ENCODE assay signal across 8 cellular contexts in the genomic region with DNA sequence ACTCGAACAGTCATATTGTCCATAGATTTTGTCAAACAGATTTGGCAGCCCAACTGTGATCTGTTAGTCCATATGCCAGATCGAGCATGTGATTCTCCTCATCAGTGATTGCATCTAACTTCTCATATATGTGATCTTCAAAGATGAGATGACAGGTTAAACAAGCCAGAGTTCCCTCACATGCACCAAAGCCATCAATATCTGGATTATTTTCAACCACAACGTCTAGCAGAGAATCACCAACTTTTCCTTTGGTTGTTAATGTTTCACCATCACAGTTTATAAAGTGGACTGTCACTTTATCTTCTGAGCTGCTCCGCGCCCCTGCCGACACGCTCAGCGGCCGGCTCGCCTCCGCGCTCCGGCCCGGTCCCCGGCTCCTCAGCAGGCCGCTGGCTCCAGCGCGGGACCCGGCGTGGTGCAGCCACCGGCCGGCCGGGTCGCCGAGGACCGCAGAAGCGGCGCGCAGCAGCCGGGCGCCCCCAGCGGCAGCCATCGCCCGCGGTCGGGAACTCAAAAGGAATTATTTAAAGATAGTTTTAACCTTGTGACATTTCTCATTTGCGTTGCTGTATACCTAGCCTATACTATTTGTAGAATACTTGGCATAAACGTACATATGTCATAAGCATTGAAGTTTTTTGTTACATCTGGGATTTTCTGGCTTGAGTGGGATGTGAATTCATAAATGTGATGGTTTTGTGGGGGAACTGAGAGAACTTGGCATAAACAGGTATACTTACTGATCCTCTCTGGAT. TPM values are rescaled to one million over a fixed set of nuclear protein-coding genes. Genes with fewer than 3 reads are reported as not detected.
DNase-seq lines count a peak whose midpoint lies in the region.

No MANE protein-coding gene starts in this region.

- DNase-seq in ELR (ENCODE audit: low read depth) (peak; percentile 59), NCI-H460 (ENCODE audit: extremely low read depth, low read depth) (peak; percentile 23), anterior cingulate cortex (lab: John Stamatoyannopoulos, UW) (peak in 36 of 58 donors; percentile 1 to 53 (median 21)), hypothalamus (lab: John Stamatoyannopoulos, UW) (peak in 39 of 51 donors; percentile 1 to 80 (median 24)), OCI-M2 (lab: John Stamatoyannopoulos, UW; ENCODE audit: unreplicated experiment) (no peak), DMS153 (lab: John Stamatoyannopoulos, UW) (no peak), NK-92 (lab: John Stamatoyannopoulos, UW; ENCODE audit: unreplicated experiment) (no peak)
- peak; percentile 19 to 21 for DNase-seq in stimulated activated CD4-positive, alpha-beta T cell treated with anti-CD3 and anti-CD28 coated beads, Interleukin-4, amount 100 ng/mL, for 48 hours (ENCODE audit: low read depth in 2 of 2)

RNA-seq across cellular contexts. Expression of gene DYNLRB1, which starts 40.1 kb away (rescaled TPM):
- 175 and 219 TPM in 2 replicates for total RNA-seq in NCI-H460 (2014; rRNA removed; shearing (Covaris generic))
- polyA plus RNA-seq in NCI-H460 (2014; cell fraction: nucleus; rRNA removed) = 50.4 and 58.7 TPM in 2 replicates

Comparison
In these comparisons a context has a peak if more than half of its experiments do, and no peak if none do; other contexts are left out.
1. DNase-seq: peak in ELR (single experiment), NCI-H460 (single experiment), anterior cingulate cortex (36 of 58), hypothalamus (39 of 51) and stimulated activated CD4-positive, alpha-beta T cell treated with anti-CD3 and anti-CD28 coated beads, Interleukin-4, amount 100 ng/mL, for 48 hours (2 of 2); none in OCI-M2 (single experiment), DMS153 (single experiment) and NK-92 (single experiment).